In genomic region chr6:166342293-166343156, GRCh38 we compare ENCODE assay signal across 8 cellular contexts. TPM values are rescaled to one million over a fixed set of nuclear protein-coding genes. Genes with fewer than 3 reads are reported as not detected.
A peak's percentile ranks its signal among the peaks of the same experiment; 100 is the strongest.
DNase-seq lines count a peak whose midpoint lies in the region; ATAC-seq and TF ChIP-seq lines count a peak whose summit lies in the region.

TSS of gene SFT2D1 (minus strand) at chr6:166342545. CDS start at chr6:166342481, 64 bp downstream.

- H3K27ac ChIP-seq in psoas muscle (peak within 1 kb of the TSS; percentile 93), urinary bladder (ENCODE audit: low read depth) (peak within 1 kb of the TSS; percentile 68)

- intact Hi-C loops in T-helper 1 cell treated with Interleukin-12 subunit alpha and Interleukin-12 subunit beta and Interleukin-4 antibody, amounts not matched to agents 30 ng/mL and 1 ng/mL, for 36 hours (cut with micrococcal nuclease): loop anchor here (1.0 to 5.0 kb wide), 6 partner anchors 41 to 1365 kb away; partner anchors contain the start of genes CEP43 and RPS6KA2
- intact Hi-C loops in left ventricle myocardium superior (cut with micrococcal nuclease): no loop called here
- intact Hi-C loops in psoas muscle (cut with DNase I): loop anchor here (5.0 kb wide), 1 partner anchor 40 kb away; the partner anchor contains the start of gene MPC1 (in 2 of the 2)

- peaks cover 0 to 13% of the 10 kb centered on the region in 2 donors for H3K36me3 ChIP-seq in psoas muscle (ENCODE audit: insufficient read depth in 1 of 2, low read depth in 1 of 2)
- H3K36me3 ChIP-seq in urinary bladder (ENCODE audit: insufficient read depth): no peaks in the 10 kb centered on the region

- no peak for TF ChIP-seq CTCF in GM12875 (IDR thresholded peaks at IDR 0.05; ENCODE audit: borderline replicate concordance, insufficient read depth, low read depth, low read length)
- TF ChIP-seq CTCF in psoas muscle (IDR thresholded peaks at IDR 0.05): no peak

- DNase-seq in NCI-H1048 (lab: John Stamatoyannopoulos, UW) (peak; percentile 40), amniotic epithelial cell (ENCODE audit: low read depth) (peak; percentile 66), left ventricle myocardium superior (peak; percentile 92), psoas muscle (peak; percentile 90 to 95)

- ATAC-seq in HG02588 (IDR thresholded peaks at IDR 0.05; ENCODE audit: unreplicated experiment) (peak; percentile 90), left ventricle myocardium superior (peak; percentile 98), psoas muscle (peak; percentile 97 to 99 (median 98))

- 0% methylated on average over 69 to 77 of the region's 77 CpGs for WGBS in psoas muscle, 3 donors
- under 1% methylated on average over 77 of the region's 77 CpGs for WGBS in urinary bladder

- H3K4me3 ChIP-seq in GM12875 (ENCODE audit: low read depth, low read length) (peak within 1 kb of the TSS; percentile 78), psoas muscle (peak within 1 kb of the TSS; percentile 87), urinary bladder (ENCODE audit: low read depth, low read length) (peak within 1 kb of the TSS; percentile 63)

- H3K9me3 ChIP-seq in psoas muscle: no peaks in the 10 kb centered on the region

- H3K27me3 ChIP-seq in psoas muscle (ENCODE audit: insufficient read depth in 3 of 3, low read length in 2 of 3): no peaks in the 10 kb centered on the region

- H3K4me1 ChIP-seq in psoas muscle (peaks cover 23% of the 10 kb centered on the region), urinary bladder (ENCODE audit: insufficient read depth) (peaks cover 3% of the 10 kb centered on the region)

RNA-seq across cellular contexts. Expression of gene SFT2D1, which starts in this region (rescaled TPM):
- total RNA-seq in T-helper 1 cell treated with Interleukin-12 subunit alpha and Interleukin-12 subunit beta and Interleukin-4 antibody, amounts not matched to agents 30 ng/mL and 1 ng/mL, for 36 hours: 52.5 and 57.9 TPM in 2 replicates
- total RNA-seq in left ventricle myocardium superior: 18.2 TPM
- 10 to 100 TPM; 11.6 to 16.4 (median 14.2) TPM for total RNA-seq in psoas muscle
- polyA plus RNA-seq in psoas muscle: 10 to 100 TPM; 17.6 to 54.9 (median 30.4) TPM
- total RNA-seq in urinary bladder: 37.4 TPM
- polyA plus RNA-seq in urinary bladder: 47.2 TPM

Comparison
In these comparisons a context has a peak if more than half of its experiments do, and no peak if none do; other contexts are left out.
1. Peak in every context shown above with its lines: DNase-seq, ATAC-seq, H3K4me3 ChIP-seq and H3K27ac ChIP-seq.
2. DNase-seq: peak in every context shown above with its lines; median percentile 92 in psoas muscle; 92 in left ventricle myocardium superior; 66 in amniotic epithelial cell; 40 in NCI-H1048.